In genomic region chr14:35365130-35366047, GRCh38 we compare ENCODE assay signal across 1 cellular context.
A peak's percentile ranks its signal among the peaks of the same experiment; 100 is the strongest.
TF ChIP-seq lines count a peak whose summit lies in the region.

No MANE protein-coding gene starts in this region.

TF ChIP-seq in HepG2, 621 proteins besides CTCF, POLR2A, EP300 and RAD21 (continued from another document and continues in another):
- TF ChIP-seq ZNF770 (CRISPR knock-in tag; IDR thresholded peaks at IDR 0.05) (no peak), NPAS2 (CRISPR knock-in tag; IDR thresholded peaks at IDR 0.05; ENCODE audit: borderline replicate concordance) (no peak), ZNF790 (CRISPR knock-in tag; IDR thresholded peaks at IDR 0.05; ENCODE audit: borderline replicate concordance) (peak; percentile 86; the same call in 1 of the 2 replicates), ZNF883 (CRISPR knock-in tag; IDR thresholded peaks at IDR 0.05; ENCODE audit: not compliant biosample characterization) (peak; percentile 90), ZGPAT (CRISPR knock-in tag; IDR thresholded peaks at IDR 0.05) (peak; percentile 99), RFX5 (IDR thresholded peaks at IDR 0.05; ENCODE audit: low read depth, low read length) (peak; percentile 44; the same call in 1 of the 2 replicates), SOX5 (CRISPR knock-in tag; IDR thresholded peaks at IDR 0.05; ENCODE audit: borderline replicate concordance) (peak; percentile 97), HNRNPL (IDR thresholded peaks at IDR 0.05; ENCODE audit: low read depth, low read length) (peak; percentile 67; the same call in 1 of the 2 replicates), FOXA3 (CRISPR knock-in tag; IDR thresholded peaks at IDR 0.05) (peak; percentile 82), TFDP2 (CRISPR knock-in tag; IDR thresholded peaks at IDR 0.05) (peak; percentile 88), TERF1 (CRISPR knock-in tag; IDR thresholded peaks at IDR 0.05) (no peak), RELA (CRISPR knock-in tag; IDR thresholded peaks at IDR 0.05) (peak; percentile 65; the same call in 1 of the 2 replicates), TFAP4 (IDR thresholded peaks at IDR 0.05; ENCODE audit: borderline replicate concordance, low read depth) (peak; percentile 97), CREB3 (CRISPR knock-in tag; IDR thresholded peaks at IDR 0.05) (no peak), ZBTB37 (CRISPR knock-in tag; IDR thresholded peaks at IDR 0.05) (no peak; the same call in 1 of the 2 replicates), KAT2B (IDR thresholded peaks at IDR 0.05; ENCODE audit: borderline replicate concordance, low read depth, low read length) (no peak), TEAD2 (CRISPR knock-in tag; IDR thresholded peaks at IDR 0.05) (no peak), SMARCE1 (IDR thresholded peaks at IDR 0.05; ENCODE audit: borderline replicate concordance) (no peak), GFI1 (CRISPR knock-in tag; IDR thresholded peaks at IDR 0.05; ENCODE audit: borderline replicate concordance) (no peak; the same call in 1 of the 2 replicates), NR1H2 (CRISPR knock-in tag; IDR thresholded peaks at IDR 0.05; ENCODE audit: borderline replicate concordance, low read depth) (no peak), REL (CRISPR knock-in tag; conservative IDR thresholded peaks at IDR 0.05) (no peak), MIER3 (CRISPR knock-in tag; IDR thresholded peaks at IDR 0.05; ENCODE audit: borderline replicate concordance) (peak; percentile 97), PRDM10 (CRISPR knock-in tag; IDR thresholded peaks at IDR 0.05; ENCODE audit: low read depth) (peak; percentile 94), ZBTB4 (CRISPR knock-in tag; IDR thresholded peaks at IDR 0.05; ENCODE audit: borderline replicate concordance) (peak; percentile 51; the same call in 1 of the 2 replicates), ZNF644 (CRISPR knock-in tag; IDR thresholded peaks at IDR 0.05; ENCODE audit: low read depth) (peak; percentile 92), MIER2 (CRISPR knock-in tag; IDR thresholded peaks at IDR 0.05) (peak; percentile 63; the same call in 1 of the 2 replicates), ZNF772 (CRISPR knock-in tag; IDR thresholded peaks at IDR 0.05) (peak; percentile 98), ZBTB44 (CRISPR knock-in tag; IDR thresholded peaks at IDR 0.05) (0 out of 2 replicates have a peak, but pooled peaks have one; percentile 64), KDM4B (CRISPR knock-in tag; IDR thresholded peaks at IDR 0.05) (peak; percentile 73), ZBTB26 (CRISPR knock-in tag; IDR thresholded peaks at IDR 0.05; ENCODE audit: borderline replicate concordance) (peak; percentile 92; the same call in 1 of the 2 replicates), RFX3 (CRISPR knock-in tag; IDR thresholded peaks at IDR 0.05) (no peak), ZNF580 (CRISPR knock-in tag; IDR thresholded peaks at IDR 0.05; ENCODE audit: borderline replicate concordance, low read depth) (peak; percentile 92; the same call in 1 of the 2 replicates), XRCC5 (optimal IDR thresholded peaks at IDR 0.05; ENCODE audit: low read length) (peak; percentile 97), ZNF446 (CRISPR knock-in tag; IDR thresholded peaks at IDR 0.05) (no peak; the same call in 1 of the 2 replicates), ZNF629 (CRISPR knock-in tag; conservative IDR thresholded peaks at IDR 0.05) (peak; percentile 37; the same call in 1 of the 2 replicates), JDP2 (CRISPR knock-in tag; IDR thresholded peaks at IDR 0.05; ENCODE audit: borderline replicate concordance) (no peak)
